Comparison of ENCODE assay signal across 10 cellular contexts in genomic region chr6:44321210-44321609, GRCh38. TPM values are rescaled to one million over a fixed set of nuclear protein-coding genes. Genes with fewer than 3 reads are reported as not detected.
"Had no signal": no experiment of that assay in that cellular context is flagged by ENCODE, and none has a peak within 500 bp of the region (broad histone marks: within the 10 kb centered on the region; RNA-seq: fewer than 3 reads in every experiment).

No MANE protein-coding gene starts in this region.

- DNase-seq: IMR-90, KBM-7, KG1 had no signal

- H3K27ac Mint-ChIP-seq: IgD-negative memory B cell had no signal

- H3K27ac ChIP-seq: HL-60, KMS-11 had no signal

- H3K9me3 Mint-ChIP-seq: IgD-negative memory B cell had no signal

- FAIRE-seq: HepG2, HTR-8/SVneo had no signal

- H3K4me1 Mint-ChIP-seq: IgD-negative memory B cell had no signal

- H3K9ac ChIP-seq: KMS-11 had no signal

- ATAC-seq: HepG2 had no signal

- H3K4me3 Mint-ChIP-seq: IgD-negative memory B cell had no signal

- H3K4me2 ChIP-seq: KMS-11 had no signal

RNA-seq across cellular contexts. Expression of gene SPATS1, which starts 21.2 kb away (rescaled TPM):
- total RNA-seq: HepG2, HT-29, HT1080, IMR-90 had no signal
- polyA plus RNA-seq: HepG2, IgD-negative memory B cell, IMR-90 had no signal

RNA-seq across cellular contexts. Expression of gene TMEM151B, which starts 51.0 kb away (rescaled TPM):
- total RNA-seq: HepG2, HT-29, HT1080, IMR-90 had no signal
- polyA plus RNA-seq: HepG2, IgD-negative memory B cell, IMR-90 had no signal
